Comparison of ENCODE assay signal across 14 cellular contexts in the genomic region with DNA sequence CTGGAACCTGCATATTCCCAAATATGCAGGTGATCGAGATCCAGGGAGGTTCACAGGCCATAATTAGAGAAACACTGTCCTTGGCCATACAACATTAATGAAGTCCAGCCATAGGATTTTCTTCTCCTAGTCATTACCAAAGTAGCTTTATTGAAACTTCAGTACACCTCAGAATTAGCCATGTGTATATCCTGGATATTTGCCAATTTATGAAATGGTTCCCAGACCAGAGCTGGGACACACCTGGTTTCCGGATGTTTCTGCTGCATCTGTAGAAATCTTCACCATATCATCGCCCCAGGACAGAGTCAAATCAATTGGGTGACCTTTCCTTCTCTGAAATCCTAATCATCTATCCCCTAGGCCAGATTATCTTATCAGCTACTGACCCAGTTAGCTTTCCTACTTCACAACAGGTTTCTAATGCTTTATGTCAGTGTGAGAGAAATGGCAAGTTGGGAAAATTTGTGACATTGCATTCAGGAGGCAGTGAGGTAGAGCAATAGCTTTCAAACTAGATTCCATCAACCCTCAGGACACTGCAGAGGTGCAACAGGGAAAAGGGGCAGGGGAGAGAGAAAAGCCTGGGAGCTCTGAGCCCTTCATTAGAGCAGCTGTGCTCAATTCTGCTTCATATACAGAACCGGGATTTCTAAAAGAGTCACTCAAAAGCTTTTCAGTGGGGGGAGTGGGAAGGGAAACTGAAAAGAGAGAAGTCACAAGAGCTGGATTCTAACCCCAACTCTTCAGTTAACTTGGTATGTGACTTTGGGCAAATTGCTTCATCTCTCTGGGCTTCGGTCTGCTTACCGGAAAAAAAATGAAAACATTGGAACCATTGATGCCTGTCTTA.
DNase-seq lines count a peak whose midpoint lies in the region; ATAC-seq and TF ChIP-seq lines count a peak whose summit lies in the region.
"Had no signal": no experiment of that assay in that cellular context is flagged by ENCODE, and none has a peak within 500 bp of the region (broad histone marks: within the 10 kb centered on the region; RNA-seq: fewer than 3 reads in every experiment).

No MANE protein-coding gene starts in this region.

- TF ChIP-seq RAD21 in SK-N-SH (IDR thresholded peaks at IDR 0.05; ENCODE audit: low read length), result no peak

- TF ChIP-seq CTCF in SK-N-SH (IDR thresholded peaks at IDR 0.05), result no peak
- TF ChIP-seq CTCF in PC-9 (conservative IDR thresholded peaks at IDR 0.05), result no peak

- no peaks in the 10 kb centered on the region for H3K9me3 ChIP-seq in SK-N-SH
- no peaks in the 10 kb centered on the region for H3K9me3 ChIP-seq in PC-9 (ENCODE audit: insufficient read depth, low read depth)
- H3K9me3 ChIP-seq: mucosa of descending colon had no signal

- H3K27me3 ChIP-seq in SK-N-SH (ENCODE audit: insufficient read depth) (peaks cover 41% of the 10 kb centered on the region), PC-9 (ENCODE audit: insufficient read depth, low read depth) (peaks cover 18% of the 10 kb centered on the region)

- DNase-seq in SK-N-SH, result no peak
- DNase-seq in NCI-H82 treated with DMSO at 0.1 percent for 48 hours (lab: John Stamatoyannopoulos, UW; ENCODE audit: unreplicated experiment), result peak; percentile 24
- no peak for DNase-seq in erythroblast (lab: John Stamatoyannopoulos, UW)
- DNase-seq in 8988T, result no peak
- DNase-seq in middle frontal gyrus (ENCODE audit: extremely low spot score, low spot score), result no peak
- no peak for DNase-seq in PC-9
- DNase-seq: activated CD8-positive, alpha-beta memory T cell treated with anti-CD3 and anti-CD28 coated beads for 24 hours; activated naive CD8-positive, alpha-beta T cell treated with anti-CD3 and anti-CD28 coated beads, Interleukin-2, amount 50 U/mL, for 24 hours; mucosa of descending colon; NCI-H1694 treated with DMSO at 0.1 percent for 48 hours had no signal

- intact Hi-C loops in PC-9 (cut with micrococcal nuclease; ENCODE audit: unreplicated experiment), result no loop called here

- no peak overlapping the region for H2AFZ ChIP-seq in SK-N-SH (ENCODE audit: low read depth)
- no peak overlapping the region for H2AFZ ChIP-seq in PC-9

- no peak for TF ChIP-seq POLR2A in erythroblast (IDR thresholded peaks at IDR 0.05; ENCODE audit: low read length)

- no peaks in the 10 kb centered on the region for H3K79me2 ChIP-seq in SK-N-SH (ENCODE audit: insufficient read depth)
- H3K79me2 ChIP-seq in PC-9 (ENCODE audit: low read depth), result no peaks in the 10 kb centered on the region

- H3K36me3 ChIP-seq in SK-N-SH (replicated peaks in 1 of 2; ENCODE audit: control insufficient read depth in 1 of 2, insufficient read depth in 2 of 2, low read length in 1 of 2), result no peaks in the 10 kb centered on the region
- no peaks in the 10 kb centered on the region for H3K36me3 ChIP-seq in PC-9 (ENCODE audit: low read depth)

- H3K9me2 ChIP-seq in SK-N-SH (no peaks in the 10 kb centered on the region), PC-9 (ENCODE audit: insufficient read depth) (no peaks in the 10 kb centered on the region)

- H3K4me1 ChIP-seq in SK-N-SH (ENCODE audit: control insufficient read depth in 1 of 2, insufficient read depth in 2 of 2, low read depth in 1 of 2, low read length in 1 of 2) (peaks cover 0 to 2% of the 10 kb centered on the region in 2 experiments; a peak in 2 of 4 replicates), PC-9 (replicated peaks; ENCODE audit: insufficient read depth) (no peaks in the 10 kb centered on the region)

- H3K4me3 ChIP-seq in SK-N-SH (ENCODE audit: low read depth in 2 of 2, low read length in 1 of 2) (no peak overlapping the region), PC-9 (no peak overlapping the region)
- H3K4me3 ChIP-seq: mucosa of descending colon had no signal

- WGBS in SK-N-SH (ENCODE audit: low lambda C conversion rate), result 59% methylated on average over 6 of the region's 6 CpGs

- ATAC-seq in SK-N-SH treated with all-trans-retinoic acid at 6 μM for 48 hours (no peak), HG02852 (IDR thresholded peaks at IDR 0.05; ENCODE audit: unreplicated experiment) (peak; percentile 54)
- ATAC-seq: activated naive CD8-positive, alpha-beta T cell treated with anti-CD3 and anti-CD28 coated beads, Interleukin-2, amount 50 U/mL, for 24 hours; HCT116 had no signal

- no peaks in the 10 kb centered on the region for H4K20me1 ChIP-seq in SK-N-SH (ENCODE audit: insufficient read depth)
- H4K20me1 ChIP-seq in PC-9 (ENCODE audit: insufficient read depth), result no peaks in the 10 kb centered on the region

- no peak overlapping the region for H3K27ac ChIP-seq in SK-N-SH (ENCODE audit: low read depth in 2 of 2, low read length in 1 of 2)
- no peak overlapping the region for H3K27ac ChIP-seq in PC-9
- H3K27ac ChIP-seq: 22Rv1 had no signal

- POLR2A ChIA-PET in SK-N-SH (lab: Yijun Ruan, JAX) (interaction anchor here (0.9 kb wide), 1 partner anchor 8 kb away, joined by 4 read pairs; no protein-coding TSS in a partner anchor), PC-9 (lab: Charles Lee; ENCODE audit: unreplicated experiment) (no interaction called here)

- H3K4me2 ChIP-seq in SK-N-SH (no peak overlapping the region), PC-9 (no peak overlapping the region)

- H3F3A ChIP-seq in SK-N-SH (replicated peaks; ENCODE audit: insufficient read depth) (no peaks in the 10 kb centered on the region), PC-9 (ENCODE audit: insufficient read depth, low read depth) (no peaks in the 10 kb centered on the region)

- no TSS peak for BruUV-seq in PC-9 (replicated peaks; lab: Mats Ljungman, UMichigan)

- CTCF ChIA-PET in SK-N-SH (lab: Yijun Ruan, JAX) (interaction anchor here (0.9 to 12.3 kb wide), 6 partner anchors 12 to 664 kb away, joined by 3 to 148 read pairs (median 7); no protein-coding TSS in a partner anchor), PC-9 (lab: Charles Lee) (no interaction called here)

- H3K9ac ChIP-seq in SK-N-SH, result no peak overlapping the region

- TF ChIP-seq EP300 in SK-N-SH (IDR thresholded peaks at IDR 0.05; ENCODE audit: borderline replicate concordance in 1 of 2, low read depth in 1 of 2, low read length in 1 of 2), result peak in 1 of 2 experiments; percentile 55; a peak in 1 of 4 replicates

TF ChIP-seq in SK-N-SH, 30 proteins besides CTCF, POLR2A, EP300 and RAD21:
- TF ChIP-seq NFIC (IDR thresholded peaks at IDR 0.05; ENCODE audit: borderline replicate concordance) (no peak), RCOR1 (IDR thresholded peaks at IDR 0.05; ENCODE audit: low read length) (peak; percentile 62; the same call in 1 of the 2 replicates)
- TF ChIP-seq, protein P1, sequence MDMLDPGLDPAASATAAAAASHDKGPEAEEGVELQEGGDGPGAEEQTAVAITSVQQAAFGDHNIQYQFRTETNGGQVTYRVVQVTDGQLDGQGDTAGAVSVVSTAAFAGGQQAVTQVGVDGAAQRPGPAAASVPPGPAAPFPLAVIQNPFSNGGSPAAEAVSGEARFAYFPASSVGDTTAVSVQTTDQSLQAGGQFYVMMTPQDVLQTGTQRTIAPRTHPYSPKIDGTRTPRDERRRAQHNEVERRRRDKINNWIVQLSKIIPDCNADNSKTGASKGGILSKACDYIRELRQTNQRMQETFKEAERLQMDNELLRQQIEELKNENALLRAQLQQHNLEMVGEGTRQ (IDR thresholded peaks at IDR 0.05; ENCODE audit: borderline replicate concordance, low read depth, low read length), result no peak

TF ChIP-seq in SK-N-SH treated with all-trans-retinoic acid at 6 μM for 48 hours, 23 proteins besides CTCF, POLR2A, EP300 and RAD21:
- no peak for TF ChIP-seq OSR1 (CRISPR knock-in tag; IDR thresholded peaks at IDR 0.05)
TF ChIP-seq in SK-N-SH treated with all-trans-retinoic acid at 6 μM for 48 hours: peak in this region for 0.
